ENCODE assay signal across 8 cellular contexts in the genomic region with DNA sequence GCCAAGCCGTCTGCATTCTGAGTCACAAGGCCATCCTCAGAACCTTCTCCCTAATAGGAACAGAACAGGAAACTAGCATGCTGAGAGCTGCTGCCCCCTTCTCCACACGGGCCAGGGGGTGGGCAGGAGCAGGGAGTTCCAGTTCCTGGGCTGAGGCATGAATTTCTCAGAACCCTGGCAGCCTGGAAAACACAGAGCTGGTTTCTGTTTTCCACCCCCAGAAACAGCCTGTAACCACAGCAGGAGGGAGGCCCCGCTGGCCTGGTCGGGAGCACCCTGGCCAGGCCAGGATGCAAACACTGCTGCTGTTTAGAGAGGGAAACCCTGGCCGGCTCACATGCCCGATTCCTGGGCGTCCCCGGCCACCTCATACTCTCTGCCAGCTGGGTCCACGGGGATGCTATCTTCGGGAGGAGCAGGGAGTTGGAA.
DNase-seq lines count a peak whose midpoint lies in the region; ATAC-seq and TF ChIP-seq lines count a peak whose summit lies in the region.

No MANE protein-coding gene starts in this region.

- no peak overlapping the region for H3K4me3 Mint-ChIP-seq in activated naive CD4-positive, alpha-beta T cell treated with anti-CD3 and anti-CD28 coated beads, Interleukin-2, amount 10 ng/mL, durations not matched to agents 7 days and 5 days
- H3K4me3 Mint-ChIP-seq in activated naive CD4-positive, alpha-beta T cell treated with anti-CD3 and anti-CD28 coated beads for 36 hours = no peak overlapping the region

- 41 to 60% methylated on average over 7 to 9 of the region's 10 CpGs for WGBS in mesodermal cell (ENCODE audit: insufficient coverage in 2 of 2), 2 experiments

- H3K36me3 ChIP-seq in mesodermal cell (ENCODE audit: control insufficient read depth, insufficient read depth, low read length) (peaks cover 8% of the 10 kb centered on the region), vagina (no peaks in the 10 kb centered on the region)

- intact Hi-C loops in activated naive CD4-positive, alpha-beta T cell treated with anti-CD3 and anti-CD28 coated beads for 36 hours (cut with micrococcal nuclease) = no loop called here
- intact Hi-C loops in vagina (cut with DNase I) = no loop called here

- ATAC-seq in GM19397 (IDR thresholded peaks at IDR 0.05; ENCODE audit: unreplicated experiment) = no peak

- H3K27ac ChIP-seq in mesodermal cell (ENCODE audit: low read depth, low read length, severe bottlenecking) (peak overlapping the region; percentile 86), vagina (peak overlapping the region; percentile 22)

- peaks cover 5% of the 10 kb centered on the region for H3K9me3 Mint-ChIP-seq in activated naive CD4-positive, alpha-beta T cell treated with anti-CD3 and anti-CD28 coated beads, Interleukin-2, amount 10 ng/mL, durations not matched to agents 7 days and 5 days
- no peaks in the 10 kb centered on the region for H3K9me3 Mint-ChIP-seq in activated naive CD4-positive, alpha-beta T cell treated with anti-CD3 and anti-CD28 coated beads for 36 hours

- H3K9me3 ChIP-seq in mesodermal cell (ENCODE audit: control insufficient read depth, low read length) = peaks cover 3% of the 10 kb centered on the region
- no peaks in the 10 kb centered on the region for H3K9me3 ChIP-seq in vagina

- TF ChIP-seq CTCF in choroid plexus epithelial cell (conservative IDR thresholded peaks at IDR 0.05; ENCODE audit: low read depth, low read length) (no peak), vagina (IDR thresholded peaks at IDR 0.05) (no peak)

- no peak for DNase-seq in activated naive CD4-positive, alpha-beta T cell treated with anti-CD3 and anti-CD28 coated beads, Interleukin-2, amount 10 ng/mL, durations not matched to agents 7 days and 5 days
- no peak for DNase-seq in activated naive CD4-positive, alpha-beta T cell treated with anti-CD3 and anti-CD28 coated beads for 36 hours
- peak; percentile 81 for DNase-seq in choroid plexus epithelial cell (ENCODE audit: low read depth)
- no peak for DNase-seq in vagina (ENCODE audit: extremely low spot score in 2 of 2)
- no peak for DNase-seq in NCI-H2029 (lab: John Stamatoyannopoulos, UW)
- no peak for DNase-seq in NCI-H2081 (lab: John Stamatoyannopoulos, UW)

- no peak for TF ChIP-seq POLR2A in vagina (IDR thresholded peaks at IDR 0.05)

- H3K4me1 ChIP-seq in mesodermal cell (ENCODE audit: control insufficient read depth, insufficient read depth, low read length, poor library complexity, severe bottlenecking) (peaks cover 12% of the 10 kb centered on the region), vagina (peaks cover 18% of the 10 kb centered on the region)

- peaks cover 62% of the 10 kb centered on the region for H3K4me1 Mint-ChIP-seq in activated naive CD4-positive, alpha-beta T cell treated with anti-CD3 and anti-CD28 coated beads, Interleukin-2, amount 10 ng/mL, durations not matched to agents 7 days and 5 days
- H3K4me1 Mint-ChIP-seq in activated naive CD4-positive, alpha-beta T cell treated with anti-CD3 and anti-CD28 coated beads for 36 hours (ENCODE audit: low read depth) = peaks cover 24% of the 10 kb centered on the region

- H3K27me3 Mint-ChIP-seq in activated naive CD4-positive, alpha-beta T cell treated with anti-CD3 and anti-CD28 coated beads, Interleukin-2, amount 10 ng/mL, durations not matched to agents 7 days and 5 days = no peaks in the 10 kb centered on the region
- H3K27me3 Mint-ChIP-seq in activated naive CD4-positive, alpha-beta T cell treated with anti-CD3 and anti-CD28 coated beads for 36 hours (ENCODE audit: low read depth) = no peaks in the 10 kb centered on the region

- no peaks in the 10 kb centered on the region for H3K27me3 ChIP-seq in vagina

- CTCF ChIA-PET in activated naive CD4-positive, alpha-beta T cell treated with anti-CD3 and anti-CD28 coated beads, Interleukin-2, amount 10 ng/mL, durations not matched to agents 7 days and 5 days (lab: Charles Lee) = interaction anchor here (1.1 to 1.2 kb wide), 2 partner anchors 11 to 26 kb away, joined by 3 read pairs; no protein-coding TSS in a partner anchor
- CTCF ChIA-PET in activated naive CD4-positive, alpha-beta T cell treated with anti-CD3 and anti-CD28 coated beads for 36 hours (lab: Charles Lee) = interaction anchor here (1.0 to 1.7 kb wide), 2 partner anchors 26 to 183 kb away, joined by 3 to 4 read pairs; no protein-coding TSS in a partner anchor

- H3K27ac Mint-ChIP-seq in activated naive CD4-positive, alpha-beta T cell treated with anti-CD3 and anti-CD28 coated beads, Interleukin-2, amount 10 ng/mL, durations not matched to agents 7 days and 5 days = peak overlapping the region; percentile 33
- no peak overlapping the region for H3K27ac Mint-ChIP-seq in activated naive CD4-positive, alpha-beta T cell treated with anti-CD3 and anti-CD28 coated beads for 36 hours

- peak overlapping the region; percentile 17 for H3K4me3 ChIP-seq in choroid plexus epithelial cell (ENCODE audit: low read depth, low read length)
- no peak overlapping the region for H3K4me3 ChIP-seq in mesodermal cell (ENCODE audit: extremely low read depth, insufficient read depth, low read length, poor library complexity, severe bottlenecking)
- H3K4me3 ChIP-seq in vagina = no peak overlapping the region

- peaks cover 66% of the 10 kb centered on the region for H3K36me3 Mint-ChIP-seq in activated naive CD4-positive, alpha-beta T cell treated with anti-CD3 and anti-CD28 coated beads, Interleukin-2, amount 10 ng/mL, durations not matched to agents 7 days and 5 days
- peaks cover 36% of the 10 kb centered on the region for H3K36me3 Mint-ChIP-seq in activated naive CD4-positive, alpha-beta T cell treated with anti-CD3 and anti-CD28 coated beads for 36 hours (ENCODE audit: low read depth)
